1 cellular context compared by ENCODE assay signal in the genomic region with DNA sequence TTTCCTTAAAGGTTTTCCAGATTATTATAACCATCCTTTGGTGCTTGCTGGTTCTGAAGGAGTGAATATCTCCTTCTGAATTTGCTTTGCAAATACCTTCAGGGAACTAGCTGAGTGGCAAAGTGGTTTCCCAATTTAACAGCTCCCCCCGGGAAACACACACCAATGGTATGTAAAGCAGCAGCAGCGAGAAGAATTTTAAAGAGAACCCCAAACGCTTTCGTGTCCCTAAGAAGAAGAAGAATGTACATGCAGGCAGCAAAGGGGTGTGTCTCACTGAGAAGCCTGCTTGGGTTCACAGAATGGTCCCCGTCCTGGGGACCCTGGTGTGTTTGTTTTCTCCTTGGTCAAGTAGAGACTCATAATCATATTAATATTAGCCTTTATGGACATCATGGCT.
TF ChIP-seq lines count a peak whose summit lies in the region.

No MANE protein-coding gene starts in this region.

TF ChIP-seq in GM12878, 131 proteins besides CTCF, POLR2A, EP300 and RAD21:
- no peak for TF ChIP-seq CBX5 (IDR thresholded peaks at IDR 0.05; ENCODE audit: low read depth)
- TF ChIP-seq, protein P1, sequence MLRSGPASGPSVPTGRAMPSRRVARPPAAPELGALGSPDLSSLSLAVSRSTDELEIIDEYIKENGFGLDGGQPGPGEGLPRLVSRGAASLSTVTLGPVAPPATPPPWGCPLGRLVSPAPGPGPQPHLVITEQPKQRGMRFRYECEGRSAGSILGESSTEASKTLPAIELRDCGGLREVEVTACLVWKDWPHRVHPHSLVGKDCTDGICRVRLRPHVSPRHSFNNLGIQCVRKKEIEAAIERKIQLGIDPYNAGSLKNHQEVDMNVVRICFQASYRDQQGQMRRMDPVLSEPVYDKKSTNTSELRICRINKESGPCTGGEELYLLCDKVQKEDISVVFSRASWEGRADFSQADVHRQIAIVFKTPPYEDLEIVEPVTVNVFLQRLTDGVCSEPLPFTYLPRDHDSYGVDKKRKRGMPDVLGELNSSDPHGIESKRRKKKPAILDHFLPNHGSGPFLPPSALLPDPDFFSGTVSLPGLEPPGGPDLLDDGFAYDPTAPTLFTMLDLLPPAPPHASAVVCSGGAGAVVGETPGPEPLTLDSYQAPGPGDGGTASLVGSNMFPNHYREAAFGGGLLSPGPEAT (IDR thresholded peaks at IDR 0.05; ENCODE audit: low read depth): peak; percentile 52; the same call in 1 of the 2 replicates
- TF ChIP-seq E2F4 (IDR thresholded peaks at IDR 0.05; ENCODE audit: low read depth, low read length): no peak
- no peak for TF ChIP-seq GABPA (IDR thresholded peaks at IDR 0.05; ENCODE audit: low read depth)
- TF ChIP-seq PAX8 (IDR thresholded peaks at IDR 0.05): no peak
- TF ChIP-seq RUNX3 (IDR thresholded peaks at IDR 0.05; ENCODE audit: low read length): peak; percentile 24; the same call in 1 of the 2 replicates
- TF ChIP-seq NRF1 (conservative IDR thresholded peaks at IDR 0.05; ENCODE audit: low read depth, low read length): no peak
- TF ChIP-seq, protein P2, sequence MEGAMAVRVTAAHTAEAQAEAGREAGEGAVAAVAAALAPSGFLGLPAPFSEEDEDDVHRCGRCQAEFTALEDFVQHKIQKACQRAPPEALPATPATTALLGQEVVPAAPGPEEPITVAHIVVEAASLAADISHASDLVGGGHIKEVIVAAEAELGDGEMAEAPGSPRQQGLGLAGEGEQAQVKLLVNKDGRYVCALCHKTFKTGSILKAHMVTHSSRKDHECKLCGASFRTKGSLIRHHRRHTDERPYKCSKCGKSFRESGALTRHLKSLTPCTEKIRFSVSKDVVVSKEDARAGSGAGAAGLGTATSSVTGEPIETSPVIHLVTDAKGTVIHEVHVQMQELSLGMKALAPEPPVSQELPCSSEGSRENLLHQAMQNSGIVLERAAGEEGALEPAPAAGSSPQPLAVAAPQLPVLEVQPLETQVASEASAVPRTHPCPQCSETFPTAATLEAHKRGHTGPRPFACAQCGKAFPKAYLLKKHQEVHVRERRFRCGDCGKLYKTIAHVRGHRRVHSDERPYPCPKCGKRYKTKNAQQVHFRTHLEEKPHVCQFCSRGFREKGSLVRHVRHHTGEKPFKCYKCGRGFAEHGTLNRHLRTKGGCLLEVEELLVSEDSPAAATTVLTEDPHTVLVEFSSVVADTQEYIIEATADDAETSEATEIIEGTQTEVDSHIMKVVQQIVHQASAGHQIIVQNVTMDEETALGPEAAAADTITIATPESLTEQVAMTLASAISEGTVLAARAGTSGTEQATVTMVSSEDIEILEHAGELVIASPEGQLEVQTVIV (IDR thresholded peaks at IDR 0.05; ENCODE audit: borderline replicate concordance, partially characterized antibody): no peak
- TF ChIP-seq STAT1 (conservative IDR thresholded peaks at IDR 0.05): no peak
- no peak for TF ChIP-seq RCOR1 (conservative IDR thresholded peaks at IDR 0.05; ENCODE audit: low read depth, low read length)
- TF ChIP-seq IRF4 (IDR thresholded peaks at IDR 0.05; ENCODE audit: low read depth, low read length): no peak
- TF ChIP-seq IKZF2 (IDR thresholded peaks at IDR 0.05): peak in 1 of 2 experiments; percentile 28; a peak in 1 of 4 replicates
- no peak for TF ChIP-seq YY1 (IDR thresholded peaks at IDR 0.05; ENCODE audit: low read depth, low read length)
- no peak for TF ChIP-seq BRCA1 (IDR thresholded peaks at IDR 0.05; ENCODE audit: low read depth, low read length)
- no peak for TF ChIP-seq ELK1 (IDR thresholded peaks at IDR 0.05; ENCODE audit: low read depth, low read length)
